In genomic region chr19:47112664-47113445, GRCh38 we compare ENCODE assay signal across 8 cellular contexts. TPM values are rescaled to one million over a fixed set of nuclear protein-coding genes. Genes with fewer than 3 reads are reported as not detected.
DNase-seq lines count a peak whose midpoint lies in the region; ATAC-seq, FAIRE-seq and TF ChIP-seq lines count a peak whose summit lies in the region.

No MANE protein-coding gene starts in this region.

- BruUV-seq in HepG2 (replicated peaks; lab: Mats Ljungman, UMichigan), result no TSS peak

- H3K9ac ChIP-seq in HepG2 (ENCODE audit: insufficient read depth, low read depth, low read length), result peak overlapping the region; percentile 100

- peak; percentile 24 for TF ChIP-seq RAD21 in HepG2 (CRISPR knock-in tag; IDR thresholded peaks at IDR 0.05)

- in situ Hi-C loops in HepG2 (cut with HindIII; ENCODE audit: extremely low pct_ligation_motif_present, low pct_unique_long_range_greater_than_20kb), result no loop called here

- peaks cover 41% of the 10 kb centered on the region for H3K4me1 ChIP-seq in HepG2 (ENCODE audit: insufficient read depth, low read length)

- H4K20me1 ChIP-seq in HepG2 (ENCODE audit: insufficient read depth, low read length), result no peaks in the 10 kb centered on the region; the same call in 1 of the 2 replicates

- intact Hi-C loops in HepG2 (cut with micrococcal nuclease; ENCODE audit: unreplicated experiment), result loop anchor here (1.0 kb wide), 1 partner anchor 17 kb away; no protein-coding TSS in a partner anchor

- peak overlapping the region; percentile 85 to 94 (median 88) for H3K4me3 ChIP-seq in HepG2 (replicated peaks in 1 of 3; ENCODE audit: insufficient read depth in 1 of 3, low read depth in 2 of 3, low read length in 3 of 3)

- DNase-seq in CD1c-positive myeloid dendritic cell (ENCODE audit: extremely low spot score), result peak; percentile 100
- peak; percentile 98 for DNase-seq in NCI-H774 (lab: John Stamatoyannopoulos, UW)
- peak; percentile 98 to 99 for DNase-seq in activated CD4-positive, alpha-beta T cell treated with anti-CD3 and anti-CD28 coated beads, Interleukin-2, amount 50 U/mL, for 48 hours
- DNase-seq in dermis blood vessel endothelial cell, result peak; percentile 99
- peak; percentile 96 for DNase-seq in HepG2 (ENCODE audit: low spot score)
- peak; percentile 97 for DNase-seq in stimulated activated CD4-positive, alpha-beta T cell treated with anti-CD3 and anti-CD28 coated beads, Interleukin-2, amount 100 ng/mL, for 48 hours

- 1% methylated on average over 62 of the region's 64 CpGs for WGBS in HepG2 (ENCODE audit: low lambda C conversion rate)

- TF ChIP-seq CTCF in HepG2 (CRISPR knock-in tag; IDR thresholded peaks at IDR 0.05), result peak; percentile 0; the same call in 1 of the 2 replicates

- no peak overlapping the region for H2AFZ ChIP-seq in HepG2 (ENCODE audit: low read length)

- H3K79me2 ChIP-seq in HepG2 (ENCODE audit: insufficient read depth, low read length), result peaks cover 37% of the 10 kb centered on the region

- CTCF ChIA-PET in HepG2 (lab: Yijun Ruan, JAX; ENCODE audit: low intra/inter-chr PET ratio, low total read pairs), result no interaction called here

- POLR2A ChIA-PET in HepG2 (lab: Yijun Ruan, JAX), result interaction anchor here (0.6 to 11.5 kb wide), 31 partner anchors 10 to 512 kb away, joined by 3 to 456 read pairs (median 5); partner anchors contain the start of genes AP2S1, CCDC9, DHX34 and NPAS1

- H3K36me3 ChIP-seq in HepG2 (replicated peaks in 1 of 2; ENCODE audit: control insufficient read depth in 1 of 2, insufficient read depth in 2 of 2, low read length in 2 of 2), result peaks cover 0 to 1% of the 10 kb centered on the region in 2 experiments; a peak in 1 of 5 replicates

- peak in 1 of 2 experiments; percentile 12; a peak in 1 of 4 replicates for TF ChIP-seq EP300 in HepG2 (IDR thresholded peaks at IDR 0.05; ENCODE audit: low read depth in 2 of 2, low read length in 2 of 2)
- TF ChIP-seq EP300 in HepG2 (CRISPR knock-in tag; IDR thresholded peaks at IDR 0.05; ENCODE audit: borderline replicate concordance), result no peak; the same call in 1 of the 2 replicates

- peak; percentile 86 for FAIRE-seq in HepG2 (lab: Jason Lieb, UNC)

- H3K4me2 ChIP-seq in HepG2 (ENCODE audit: low read depth, low read length), result peak overlapping the region; percentile 96

- H3K9me3 ChIP-seq in HepG2 (ENCODE audit: low read length), result no peaks in the 10 kb centered on the region

- ATAC-seq in GM19438 (IDR thresholded peaks at IDR 0.05; ENCODE audit: low read depth, unreplicated experiment) (peak; percentile 79), HG03571 (IDR thresholded peaks at IDR 0.05; ENCODE audit: unreplicated experiment) (peak; percentile 60), HepG2 (peak; percentile 88)

- H3K27me3 ChIP-seq in HepG2 (ENCODE audit: control insufficient read depth in 1 of 2, insufficient read depth in 2 of 2, low read length in 2 of 2), result no peaks in the 10 kb centered on the region; a peak in 1 of 5 replicates

- peak overlapping the region; percentile 100 for H3K27ac ChIP-seq in HepG2 (ENCODE audit: extremely low read length, insufficient read depth, low read length)

- TF ChIP-seq POLR2A in HepG2 (IDR thresholded peaks at IDR 0.05; ENCODE audit: insufficient read depth in 1 of 2, low read depth in 2 of 2, low read length in 2 of 2), result peak; percentile 72 to 76

TF ChIP-seq in HepG2, 621 proteins besides CTCF, POLR2A, EP300 and RAD21 (continues in another document):
- TF ChIP-seq HMG20B (CRISPR knock-in tag; conservative IDR thresholded peaks at IDR 0.05) (no peak), SOX5 (CRISPR knock-in tag; IDR thresholded peaks at IDR 0.05; ENCODE audit: borderline replicate concordance) (peak; percentile 76; the same call in 1 of the 2 replicates), AGO1 (IDR thresholded peaks at IDR 0.05; ENCODE audit: low read depth, low read length, poor library complexity, severe bottlenecking) (peak; percentile 61), MIER3 (CRISPR knock-in tag; IDR thresholded peaks at IDR 0.05; ENCODE audit: borderline replicate concordance) (peak; percentile 61; the same call in 1 of the 2 replicates), RBAK (CRISPR knock-in tag; IDR thresholded peaks at IDR 0.05) (no peak; the same call in 1 of the 2 replicates), HNRNPL (IDR thresholded peaks at IDR 0.05; ENCODE audit: low read depth, low read length) (peak; percentile 89), ASH2L (IDR thresholded peaks at IDR 0.05; ENCODE audit: insufficient read length, low read depth, low read length) (no peak), ZNF501 (CRISPR knock-in tag; IDR thresholded peaks at IDR 0.05) (peak; percentile 35; the same call in 1 of the 2 replicates)
- TF ChIP-seq, protein P1, sequence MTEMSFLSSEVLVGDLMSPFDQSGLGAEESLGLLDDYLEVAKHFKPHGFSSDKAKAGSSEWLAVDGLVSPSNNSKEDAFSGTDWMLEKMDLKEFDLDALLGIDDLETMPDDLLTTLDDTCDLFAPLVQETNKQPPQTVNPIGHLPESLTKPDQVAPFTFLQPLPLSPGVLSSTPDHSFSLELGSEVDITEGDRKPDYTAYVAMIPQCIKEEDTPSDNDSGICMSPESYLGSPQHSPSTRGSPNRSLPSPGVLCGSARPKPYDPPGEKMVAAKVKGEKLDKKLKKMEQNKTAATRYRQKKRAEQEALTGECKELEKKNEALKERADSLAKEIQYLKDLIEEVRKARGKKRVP (CRISPR knock-in tag; IDR thresholded peaks at IDR 0.05), result 0 out of 4 replicates have a peak, but pooled peaks of 1 of the 2 experiments have one; percentile 38

RNA-seq across cellular contexts. Expression of gene ZC3H4, which starts 0.7 kb away (rescaled TPM):
- total RNA-seq in dermis blood vessel endothelial cell (11.9 and 21.9 TPM in 2 replicates), HepG2 (2016; rRNA removed; fragmentation: Illumina TruSeq; extraction: Trizol) (10.7 and 11.2 TPM in 2 replicates)
- total RNA-seq in HepG2 (2016; cell fraction: cytosol; rRNA removed; fragmentation: Illumina TruSeq; extraction: Trizol; ENCODE audit: low read depth), result 1.5 and 1.6 TPM in 2 replicates
- total RNA-seq in HepG2 (2016; cell fraction: insoluble cytoplasmic fraction; rRNA removed; fragmentation: Illumina TruSeq; extraction: Trizol), result 9.3 and 12.3 TPM in 2 replicates
- total RNA-seq in HepG2 (2016; cell fraction: membrane; rRNA removed; fragmentation: Illumina TruSeq; extraction: Trizol), result 5.3 and 5.7 TPM in 2 replicates
- 13.6 and 15.3 TPM in 2 replicates for total RNA-seq in HepG2 (2016; cell fraction: nucleus; rRNA removed; fragmentation: Illumina TruSeq; extraction: Trizol)
- polyA plus RNA-seq in HepG2 (2011; rRNA removed), result 1.8 and 2.7 TPM in 2 replicates
- polyA plus RNA-seq in HepG2 (2011; cell fraction: cytosol; rRNA removed), result 1.0 and 1.3 TPM in 2 replicates
- polyA plus RNA-seq in HepG2 (2011; cell fraction: nucleus; rRNA removed), result 6.8 and 8.8 TPM in 2 replicates
- polyA plus RNA-seq in HepG2 (2012), result 9.4 and 14.6 TPM in 2 replicates
- polyA plus RNA-seq in HepG2 (2016; cell fraction: cytosol; fragmentation: Illumina TruSeq; extraction: Trizol; ENCODE audit: low read depth), result 0.51 and 0.61 TPM in 2 replicates
- 9.8 and 11.1 TPM in 2 replicates for polyA plus RNA-seq in HepG2 (2016; cell fraction: insoluble cytoplasmic fraction; fragmentation: Illumina TruSeq; extraction: Trizol; ENCODE audit: low read depth)
- 1.3 and 1.9 TPM in 2 replicates for polyA plus RNA-seq in HepG2 (2016; cell fraction: membrane; fragmentation: Illumina TruSeq; extraction: Trizol; ENCODE audit: low read depth)
- polyA plus RNA-seq in HepG2 (2016; cell fraction: nucleus; fragmentation: Illumina TruSeq; extraction: Trizol; ENCODE audit: insufficient read depth, low read depth), result 27.0 and 29.7 TPM in 2 replicates
- 7.1 and 12.2 TPM in 2 replicates for polyA minus RNA-seq in HepG2 (2011; rRNA and poly(A)+ RNA removed; ENCODE audit: low replicate concordance)
- 4.8 and 6.7 TPM in 2 replicates for polyA minus RNA-seq in HepG2 (2011; cell fraction: cytosol; rRNA and poly(A)+ RNA removed)
- 7.2 and 8.1 TPM in 2 replicates for polyA minus RNA-seq in HepG2 (2011; cell fraction: nucleus; rRNA and poly(A)+ RNA removed)

RNA-seq across cellular contexts. Expression of gene SAE1, which starts 17.8 kb away (rescaled TPM):
- 168 and 236 TPM in 2 replicates for total RNA-seq in dermis blood vessel endothelial cell
- 197 and 250 TPM in 2 replicates for total RNA-seq in HepG2 (2016; rRNA removed; fragmentation: Illumina TruSeq; extraction: Trizol)
- 27.4 and 28.3 TPM in 2 replicates for total RNA-seq in HepG2 (2016; cell fraction: cytosol; rRNA removed; fragmentation: Illumina TruSeq; extraction: Trizol; ENCODE audit: low read depth)
- 203 and 249 TPM in 2 replicates for total RNA-seq in HepG2 (2016; cell fraction: insoluble cytoplasmic fraction; rRNA removed; fragmentation: Illumina TruSeq; extraction: Trizol)
- total RNA-seq in HepG2 (2016; cell fraction: membrane; rRNA removed; fragmentation: Illumina TruSeq; extraction: Trizol), result 68.8 and 71.8 TPM in 2 replicates
- 79.5 and 90.1 TPM in 2 replicates for total RNA-seq in HepG2 (2016; cell fraction: nucleus; rRNA removed; fragmentation: Illumina TruSeq; extraction: Trizol)
- polyA plus RNA-seq in HepG2 (2011; rRNA removed), result 73.2 and 87.6 TPM in 2 replicates
- polyA plus RNA-seq in HepG2 (2011; cell fraction: cytosol; rRNA removed), result 88.2 and 89.6 TPM in 2 replicates
- 26.8 and 31.7 TPM in 2 replicates for polyA plus RNA-seq in HepG2 (2011; cell fraction: nucleus; rRNA removed)
- 92.3 and 105 TPM in 2 replicates for polyA plus RNA-seq in HepG2 (2012)
- 24.4 and 24.9 TPM in 2 replicates for polyA plus RNA-seq in HepG2 (2016; cell fraction: cytosol; fragmentation: Illumina TruSeq; extraction: Trizol; ENCODE audit: low read depth)
- 266 and 269 TPM in 2 replicates for polyA plus RNA-seq in HepG2 (2016; cell fraction: insoluble cytoplasmic fraction; fragmentation: Illumina TruSeq; extraction: Trizol; ENCODE audit: low read depth)
- 52.5 and 52.7 TPM in 2 replicates for polyA plus RNA-seq in HepG2 (2016; cell fraction: membrane; fragmentation: Illumina TruSeq; extraction: Trizol; ENCODE audit: low read depth)
- 107 and 114 TPM in 2 replicates for polyA plus RNA-seq in HepG2 (2016; cell fraction: nucleus; fragmentation: Illumina TruSeq; extraction: Trizol; ENCODE audit: insufficient read depth, low read depth)
- polyA minus RNA-seq in HepG2 (2011; rRNA and poly(A)+ RNA removed; ENCODE audit: low replicate concordance), result 68.8 and 79.3 TPM in 2 replicates
- 36.7 and 40.2 TPM in 2 replicates for polyA minus RNA-seq in HepG2 (2011; cell fraction: cytosol; rRNA and poly(A)+ RNA removed)
- 15.1 and 20.1 TPM in 2 replicates for polyA minus RNA-seq in HepG2 (2011; cell fraction: nucleus; rRNA and poly(A)+ RNA removed)

Comparison
In these comparisons a context has a peak if more than half of its experiments do, and no peak if none do; other contexts are left out.
1. Peak in every context shown above with its lines: DNase-seq, ATAC-seq, H3K4me3 ChIP-seq and H3K27ac ChIP-seq.